ENCODE assay signal across 11 cellular contexts in the genomic region with DNA sequence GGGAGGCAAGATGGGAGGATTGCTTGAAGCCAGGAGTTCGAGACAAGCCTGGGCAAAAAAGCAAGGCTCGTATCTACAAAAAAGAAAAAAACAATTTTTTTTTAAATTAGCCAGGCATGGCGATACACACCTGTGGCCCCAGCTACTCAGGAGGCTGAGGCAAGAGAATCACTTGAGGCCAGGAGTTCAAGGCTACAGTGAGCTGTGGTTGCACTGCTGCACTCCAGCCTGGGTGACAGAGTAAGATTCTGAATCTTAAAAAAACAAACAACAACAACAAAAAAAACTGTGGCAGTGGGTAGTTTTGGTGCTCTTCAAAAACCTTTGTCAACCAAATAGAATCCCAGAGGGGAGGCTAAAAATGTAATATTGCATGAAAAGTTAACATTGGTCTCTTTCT. TPM values are rescaled to one million over a fixed set of nuclear protein-coding genes. Genes with fewer than 3 reads are reported as not detected.
A peak's percentile ranks its signal among the peaks of the same experiment; 100 is the strongest.
DNase-seq lines count a peak whose midpoint lies in the region; TF ChIP-seq lines count a peak whose summit lies in the region.
"Had no signal": no experiment of that assay in that cellular context is flagged by ENCODE, and none has a peak within 500 bp of the region (broad histone marks: within the 10 kb centered on the region; RNA-seq: fewer than 3 reads in every experiment).

No MANE protein-coding gene starts in this region.

- H3K27ac ChIP-seq in KOPT-K1 (ENCODE audit: low read depth, low read length, poor library complexity, severe bottlenecking) = peak overlapping the region; percentile 85
- peak overlapping the region; percentile 58 to 93 (median 88) for H3K27ac ChIP-seq in spleen
- H3K27ac ChIP-seq in substantia nigra (ENCODE audit: low read depth, low read length, poor library complexity, severe bottlenecking) = no peak overlapping the region
- H3K27ac ChIP-seq: SJCRH30, suprapubic skin had no signal

- no peaks in the 10 kb centered on the region for H3K27me3 Mint-ChIP-seq in activated T-helper 2 cell treated with anti-CD3 and anti-CD28 coated beads, Interferon-gamma antibody, Interleukin-2, Interleukin-4, amounts not matched to agents 10 μg/mL and 5 μg/mL and 100 μg/mL, durations not matched to agents 14 hours and 24 hours and 36 hours (ENCODE audit: low read depth)
- peaks cover 2% of the 10 kb centered on the region for H3K27me3 Mint-ChIP-seq in nephron progenitor cell (ENCODE audit: low read depth, poor library complexity)

- DNase-seq in GM06990 (ENCODE audit: extremely low read depth, insufficient read length) (no peak), spleen (no peak), nephron progenitor cell (no peak), substantia nigra (lab: John Stamatoyannopoulos, UW) (no peak), BE2C (no peak)
- DNase-seq in activated T-helper 2 cell treated with anti-CD3 and anti-CD28 coated beads, Interferon-gamma antibody, Interleukin-2, Interleukin-4, amounts not matched to agents 10 μg/mL and 5 μg/mL and 100 μg/mL, durations not matched to agents 14 hours and 24 hours and 36 hours (ENCODE audit: low spot score) = no peak
- DNase-seq: NCI-H1436 treated with DMSO at 0.1 percent for 48 hours, NCI-H748 treated with DMSO at 0.1 percent for 48 hours had no signal

- H3K4me3 ChIP-seq in GM06990 (replicated peaks; ENCODE audit: low read depth, low read length) = peak overlapping the region; percentile 71
- peak overlapping the region; percentile 16 to 65 (median 33) for H3K4me3 ChIP-seq in spleen
- no peak overlapping the region for H3K4me3 ChIP-seq in BE2C (ENCODE audit: low read depth, low read length)
- H3K4me3 ChIP-seq: suprapubic skin had no signal

- H3K36me3 Mint-ChIP-seq in activated T-helper 2 cell treated with anti-CD3 and anti-CD28 coated beads, Interferon-gamma antibody, Interleukin-2, Interleukin-4, amounts not matched to agents 10 μg/mL and 5 μg/mL and 100 μg/mL, durations not matched to agents 14 hours and 24 hours and 36 hours (ENCODE audit: low read depth) = peaks cover 37% of the 10 kb centered on the region
- H3K36me3 Mint-ChIP-seq in nephron progenitor cell (ENCODE audit: low read depth) = no peaks in the 10 kb centered on the region

- no peaks in the 10 kb centered on the region for H3K9me3 Mint-ChIP-seq in activated T-helper 2 cell treated with anti-CD3 and anti-CD28 coated beads, Interferon-gamma antibody, Interleukin-2, Interleukin-4, amounts not matched to agents 10 μg/mL and 5 μg/mL and 100 μg/mL, durations not matched to agents 14 hours and 24 hours and 36 hours
- H3K9me3 Mint-ChIP-seq in nephron progenitor cell = no peaks in the 10 kb centered on the region

- H3K4me1 ChIP-seq in spleen (peaks cover 0 to 97% (median 67%) of the 10 kb centered on the region in 6 donors), BE2C (no peaks in the 10 kb centered on the region)

- H3K27me3 ChIP-seq in GM06990 (replicated peaks; ENCODE audit: control insufficient read depth, insufficient read depth, low read length) (no peaks in the 10 kb centered on the region), spleen (replicated peaks in 1 of 7) (no peaks in the 10 kb centered on the region), BE2C (no peaks in the 10 kb centered on the region; the same call in 1 of the 2 replicates)
- H3K27me3 ChIP-seq: SJCRH30, suprapubic skin had no signal

- intact Hi-C loops in activated T-helper 2 cell treated with anti-CD3 and anti-CD28 coated beads, Interferon-gamma antibody, Interleukin-2, Interleukin-4, amounts not matched to agents 10 μg/mL and 5 μg/mL and 100 μg/mL, durations not matched to agents 14 hours and 24 hours and 36 hours (cut with micrococcal nuclease) = loop anchor here (1.0 kb wide), 2 partner anchors 35 to 58 kb away; a partner anchor contains a TSS
- intact Hi-C loops in spleen (cut with DNase I; ENCODE audit: low total_unique reads) = no loop called here

- peaks cover 61% of the 10 kb centered on the region for H3K4me1 Mint-ChIP-seq in activated T-helper 2 cell treated with anti-CD3 and anti-CD28 coated beads, Interferon-gamma antibody, Interleukin-2, Interleukin-4, amounts not matched to agents 10 μg/mL and 5 μg/mL and 100 μg/mL, durations not matched to agents 14 hours and 24 hours and 36 hours (ENCODE audit: low read depth)
- peaks cover 14% of the 10 kb centered on the region for H3K4me1 Mint-ChIP-seq in nephron progenitor cell

- 56 to 67% (median 57%) methylated on average over 3 of the region's 3 CpGs for WGBS in spleen, 5 donors

- H3K36me3 ChIP-seq in GM06990 (ENCODE audit: control insufficient read depth, insufficient read depth, low read length) (no peaks in the 10 kb centered on the region; the same call in 1 of the 2 replicates), KOPT-K1 (ENCODE audit: insufficient read depth, low read length) (no peaks in the 10 kb centered on the region), spleen (peaks cover 0 to 6% (median 0%) of the 10 kb centered on the region in 6 donors), BE2C (no peaks in the 10 kb centered on the region)
- H3K36me3 ChIP-seq: SJCRH30, suprapubic skin had no signal

- H3K4me3 Mint-ChIP-seq in activated T-helper 2 cell treated with anti-CD3 and anti-CD28 coated beads, Interferon-gamma antibody, Interleukin-2, Interleukin-4, amounts not matched to agents 10 μg/mL and 5 μg/mL and 100 μg/mL, durations not matched to agents 14 hours and 24 hours and 36 hours (ENCODE audit: low read depth) = peak overlapping the region; percentile 86
- no peak overlapping the region for H3K4me3 Mint-ChIP-seq in nephron progenitor cell

- TF ChIP-seq POLR2A in spleen (IDR thresholded peaks at IDR 0.05) = no peak

- TF ChIP-seq CTCF in GM06990 (IDR thresholded peaks at IDR 0.05; ENCODE audit: insufficient read depth, low read length, poor library complexity, severe bottlenecking) (no peak), spleen (IDR thresholded peaks at IDR 0.05 in 8 of 11, conservative IDR thresholded peaks at IDR 0.05 in 3 of 11) (no peak), nephron progenitor cell (IDR thresholded peaks at IDR 0.05) (no peak), BE2C (IDR thresholded peaks at IDR 0.05; ENCODE audit: low read depth, low read length) (no peak)

- H3K9me3 ChIP-seq in KOPT-K1 (ENCODE audit: insufficient read depth, low read length, poor library complexity, severe bottlenecking) = no peaks in the 10 kb centered on the region
- no peaks in the 10 kb centered on the region for H3K9me3 ChIP-seq in spleen
- H3K9me3 ChIP-seq in BE2C = no peaks in the 10 kb centered on the region
- H3K9me3 ChIP-seq: SJCRH30, suprapubic skin had no signal

- H3K27ac Mint-ChIP-seq in activated T-helper 2 cell treated with anti-CD3 and anti-CD28 coated beads, Interferon-gamma antibody, Interleukin-2, Interleukin-4, amounts not matched to agents 10 μg/mL and 5 μg/mL and 100 μg/mL, durations not matched to agents 14 hours and 24 hours and 36 hours = peak overlapping the region; percentile 93
- no peak overlapping the region for H3K27ac Mint-ChIP-seq in nephron progenitor cell

RNA-seq across cellular contexts. Expression of a gene that starts 0.7 kb away (rescaled TPM):
- total RNA-seq in activated T-helper 2 cell treated with anti-CD3 and anti-CD28 coated beads, Interferon-gamma antibody, Interleukin-2, Interleukin-4, amounts not matched to agents 10 μg/mL and 5 μg/mL and 100 μg/mL, durations not matched to agents 14 hours and 24 hours and 36 hours = 57.8 and 58.8 TPM in 2 replicates
- total RNA-seq in spleen = 10 to 100 TPM; 22.2 to 42.9 (median 29.3) TPM
- 10 to 100 TPM; 10.4 to 25.3 (median 14.3) TPM for polyA plus RNA-seq in spleen
- 1.1 TPM for polyA plus RNA-seq in BE2C (2012; ENCODE audit: insufficient read depth, insufficient read length, low read depth)

RNA-seq across cellular contexts. Expression of a gene that starts 16.6 kb away (rescaled TPM):
- total RNA-seq in activated T-helper 2 cell treated with anti-CD3 and anti-CD28 coated beads, Interferon-gamma antibody, Interleukin-2, Interleukin-4, amounts not matched to agents 10 μg/mL and 5 μg/mL and 100 μg/mL, durations not matched to agents 14 hours and 24 hours and 36 hours = 0.39 and 1.1 TPM in 2 replicates
- total RNA-seq in spleen = 1 to 10 TPM; 1.5 to 7.1 (median 2.2) TPM
- polyA plus RNA-seq in spleen = under 1 TPM; 0.64 to 0.83 (median 0.67) TPM
- polyA plus RNA-seq in BE2C (2012; ENCODE audit: insufficient read depth, insufficient read length, low read depth) = 0.62 TPM

RNA-seq across cellular contexts. Expression of a gene that starts 33.8 kb away (rescaled TPM):
- 42.0 and 45.9 TPM in 2 replicates for total RNA-seq in activated T-helper 2 cell treated with anti-CD3 and anti-CD28 coated beads, Interferon-gamma antibody, Interleukin-2, Interleukin-4, amounts not matched to agents 10 μg/mL and 5 μg/mL and 100 μg/mL, durations not matched to agents 14 hours and 24 hours and 36 hours
- 10 to 100 TPM; 23.9 to 58.0 (median 33.1) TPM for total RNA-seq in spleen
- 10 to 100 TPM; 24.9 to 52.3 (median 27.5) TPM for polyA plus RNA-seq in spleen
- polyA plus RNA-seq in BE2C (2012; ENCODE audit: insufficient read depth, insufficient read length, low read depth) = 34.1 TPM

RNA-seq across cellular contexts. Expression of a gene that starts 34.3 kb away (rescaled TPM):
- 18.8 and 20.8 TPM in 2 replicates for total RNA-seq in activated T-helper 2 cell treated with anti-CD3 and anti-CD28 coated beads, Interferon-gamma antibody, Interleukin-2, Interleukin-4, amounts not matched to agents 10 μg/mL and 5 μg/mL and 100 μg/mL, durations not matched to agents 14 hours and 24 hours and 36 hours
- 10 to 100 TPM in 1 of 7 donors, 1 to 10 TPM in 6; 6.7 to 10.5 (median 8.0) TPM for total RNA-seq in spleen
- 1 to 10 TPM; 1.9 to 3.5 (median 2.4) TPM for polyA plus RNA-seq in spleen
- polyA plus RNA-seq in BE2C (2012; ENCODE audit: insufficient read depth, insufficient read length, low read depth) = 7.6 TPM

RNA-seq across cellular contexts. Expression of a gene that starts 58.3 kb away (rescaled TPM):
- 108 and 111 TPM in 2 replicates for total RNA-seq in activated T-helper 2 cell treated with anti-CD3 and anti-CD28 coated beads, Interferon-gamma antibody, Interleukin-2, Interleukin-4, amounts not matched to agents 10 μg/mL and 5 μg/mL and 100 μg/mL, durations not matched to agents 14 hours and 24 hours and 36 hours
- 10 to 100 TPM; 62.5 to 92.3 (median 76.5) TPM for total RNA-seq in spleen
- polyA plus RNA-seq in spleen = 10 to 100 TPM in 1 of 3 donors, 1 to 10 TPM in 2; 7.1 to 10.4 (median 7.2) TPM
- polyA plus RNA-seq in BE2C (2012; ENCODE audit: insufficient read depth, insufficient read length, low read depth) = 27.5 TPM
